8 cellular contexts compared by ENCODE assay signal in the genomic region with DNA sequence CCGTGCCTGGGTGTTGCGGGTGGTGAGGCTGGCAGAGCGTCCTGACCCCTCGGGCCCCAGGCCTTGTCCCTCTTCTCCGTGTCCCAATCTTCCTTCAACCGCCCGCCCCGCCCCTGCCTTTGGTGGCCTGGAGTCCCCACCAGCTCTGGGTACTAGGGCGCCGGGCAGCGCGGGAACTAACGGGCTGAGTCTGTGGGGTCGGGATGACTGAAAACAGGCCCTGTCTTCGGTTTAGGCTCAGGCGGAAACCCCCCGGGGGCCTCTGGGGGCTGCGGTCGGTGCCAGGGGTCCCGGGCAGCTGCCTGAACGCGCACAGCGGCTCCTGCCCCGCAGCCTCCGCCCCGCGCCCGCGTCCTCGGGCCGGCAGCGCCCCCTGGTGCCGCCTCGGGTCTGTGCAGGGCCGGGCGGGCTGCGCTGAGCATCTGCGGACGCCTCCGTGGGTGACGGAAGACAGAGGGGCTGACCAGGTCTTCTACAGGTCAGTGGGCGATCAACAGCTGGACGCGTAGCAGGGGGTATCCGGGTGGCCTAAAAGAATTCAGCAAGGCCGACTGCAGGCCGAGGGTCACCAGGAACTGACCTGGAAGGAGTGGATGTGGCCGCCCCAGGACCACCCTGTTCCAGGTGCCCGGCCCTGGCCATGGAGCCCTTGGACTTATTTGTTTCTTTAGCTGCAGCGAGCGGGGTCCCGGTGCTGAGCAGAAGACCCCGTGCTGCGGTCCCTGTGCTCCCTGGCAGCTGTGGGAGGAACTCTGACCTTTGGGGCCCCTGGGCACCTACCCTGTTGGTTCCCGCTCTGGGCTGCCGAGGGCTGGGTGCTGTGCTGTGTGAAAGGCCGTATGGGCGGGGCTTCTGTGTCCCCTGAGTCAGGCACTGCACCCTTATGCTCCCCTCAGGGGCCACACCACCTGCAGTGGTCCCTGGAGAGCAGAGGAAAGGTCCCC.
DNase-seq lines count a peak whose midpoint lies in the region; ATAC-seq and TF ChIP-seq lines count a peak whose summit lies in the region.
"Not testable (repeated sequence)": the region's sequence is repeated elsewhere in the genome, so short reads cannot be mapped to it uniquely, and the experiment has no call there.

No MANE protein-coding gene starts in this region.

- H3K9me3 ChIP-seq in liver (ENCODE audit: control insufficient read depth in 4 of 4, low read length in 3 of 4), result not testable (repeated sequence)

- H3K36me3 ChIP-seq in liver (ENCODE audit: control insufficient read depth in 4 of 4, insufficient read depth in 3 of 4, low read depth in 1 of 4, low read length in 3 of 4), result not testable (repeated sequence)

- peak overlapping the region in 44 of 59 donors; percentile 8 to 58 (median 34) for H3K4me3 ChIP-seq in dorsolateral prefrontal cortex
- not testable (repeated sequence) for H3K4me3 ChIP-seq in liver (ENCODE audit: low read depth in 1 of 3, low read length in 3 of 3)

- H3K9me3 Mint-ChIP-seq in stimulated activated effector memory CD8-positive, alpha-beta T cell treated with anti-CD3 and anti-CD28 coated beads, Interleukin-12 subunit alpha, Interleukin-12 subunit beta, amount 100 ng/mL, for 72 hours, result not testable (repeated sequence)

- peak; percentile 88 for ATAC-seq in GM21390 (IDR thresholded peaks at IDR 0.05; ENCODE audit: unreplicated experiment)
- ATAC-seq in HG03064 (IDR thresholded peaks at IDR 0.05; ENCODE audit: low read depth, unreplicated experiment), result peak; percentile 66
- ATAC-seq in stimulated activated effector memory CD8-positive, alpha-beta T cell treated with anti-CD3 and anti-CD28 coated beads, Interleukin-12 subunit alpha, Interleukin-12 subunit beta, amount 100 ng/mL, for 72 hours, result peak; percentile 92

- DNase-seq in DMS53 (lab: John Stamatoyannopoulos, UW) (peak; percentile 57), NCI-H69 (lab: John Stamatoyannopoulos, UW) (peak; percentile 42), dorsolateral prefrontal cortex (peak in 2 of 10 donors; percentile 22 to 63)
- DNase-seq in activated CD8-positive, alpha-beta memory T cell treated with anti-CD3 and anti-CD28 coated beads, Interleukin-2, amount 50 U/mL, for 4 hours, result peak; percentile 48
- DNase-seq in stimulated activated effector memory CD8-positive, alpha-beta T cell treated with anti-CD3 and anti-CD28 coated beads, Interleukin-12 subunit alpha, Interleukin-12 subunit beta, amount 100 ng/mL, for 72 hours (ENCODE audit: low spot score in 2 of 2), result peak; percentile 57 to 81

- not testable (repeated sequence) for TF ChIP-seq RAD21 in liver (IDR thresholded peaks at IDR 0.05)

- H3K36me3 Mint-ChIP-seq in stimulated activated effector memory CD8-positive, alpha-beta T cell treated with anti-CD3 and anti-CD28 coated beads, Interleukin-12 subunit alpha, Interleukin-12 subunit beta, amount 100 ng/mL, for 72 hours, result not testable (repeated sequence)

- H3K27ac Mint-ChIP-seq in stimulated activated effector memory CD8-positive, alpha-beta T cell treated with anti-CD3 and anti-CD28 coated beads, Interleukin-12 subunit alpha, Interleukin-12 subunit beta, amount 100 ng/mL, for 72 hours, result not testable (repeated sequence)

- H3K9ac ChIP-seq in liver (ENCODE audit: low read depth in 1 of 2, low read length in 2 of 2), result not testable (repeated sequence)

- peak overlapping the region; percentile 32 for H3K4me3 Mint-ChIP-seq in stimulated activated effector memory CD8-positive, alpha-beta T cell treated with anti-CD3 and anti-CD28 coated beads, Interleukin-12 subunit alpha, Interleukin-12 subunit beta, amount 100 ng/mL, for 72 hours

- 7% methylated on average over 47 of the region's 58 CpGs for WGBS in liver

- not testable (repeated sequence) for H3K27ac ChIP-seq in dorsolateral prefrontal cortex; liver (ENCODE audit: low read depth in 1 of 2, low read length in 2 of 2)

- not testable (repeated sequence) for H3K4me1 ChIP-seq in liver (ENCODE audit: control insufficient read depth in 4 of 4, insufficient read depth in 4 of 4, low read length in 3 of 4)

- intact Hi-C loops in dorsolateral prefrontal cortex (cut with DNase I), result not testable (repeated sequence)

- TF ChIP-seq CTCF in dorsolateral prefrontal cortex (IDR thresholded peaks at IDR 0.05 in 54 of 56, conservative IDR thresholded peaks at IDR 0.05 in 2 of 56; ENCODE audit: low read depth in 1 of 56, partially characterized antibody in 56 of 56) (peak in 54 of 56 donors; percentile 21 to 70 (median 49)), liver (IDR thresholded peaks at IDR 0.05; ENCODE audit: low read depth, low read length, missing input control) (peak; percentile 23)

- not testable (repeated sequence) for H3K4me1 Mint-ChIP-seq in stimulated activated effector memory CD8-positive, alpha-beta T cell treated with anti-CD3 and anti-CD28 coated beads, Interleukin-12 subunit alpha, Interleukin-12 subunit beta, amount 100 ng/mL, for 72 hours

- peaks cover 0 to 39% (median 8%) of the 10 kb centered on the region in 45 donors for H3K27me3 ChIP-seq in dorsolateral prefrontal cortex
- H3K27me3 ChIP-seq in liver (ENCODE audit: control insufficient read depth in 4 of 4, insufficient read depth in 4 of 4, low read length in 3 of 4), result not testable (repeated sequence)
